8 cellular contexts compared by ENCODE assay signal in genomic region chr11:131246589-131247164, GRCh38.
A peak's percentile ranks its signal among the peaks of the same experiment; 100 is the strongest.
DNase-seq lines count a peak whose midpoint lies in the region; ATAC-seq and TF ChIP-seq lines count a peak whose summit lies in the region.

No MANE protein-coding gene starts in this region.

- no peaks in the 10 kb centered on the region for H3K9me3 ChIP-seq in WERI-Rb-1 (ENCODE audit: severe bottlenecking)
- H3K9me3 ChIP-seq in CD4-positive, alpha-beta memory T cell (ENCODE audit: control insufficient read depth in 1 of 2, low read length in 2 of 2) = no peaks in the 10 kb centered on the region

- H3K4me3 Mint-ChIP-seq in GM23338 = 0 out of 3 replicates have a peak overlapping the region, but pooled peaks have one; percentile 5
- no peak overlapping the region for H3K4me3 Mint-ChIP-seq in CD4-positive, alpha-beta memory T cell

- peak overlapping the region; percentile 39 for H3K4me3 ChIP-seq in GM23338
- no peak overlapping the region for H3K4me3 ChIP-seq in WERI-Rb-1 (ENCODE audit: low read depth, low read length)
- H3K4me3 ChIP-seq in CD4-positive, alpha-beta memory T cell (ENCODE audit: low read length in 2 of 2) = no peak overlapping the region

- H2AFZ ChIP-seq in GM23338 = no peak overlapping the region

- H3K27me3 Mint-ChIP-seq in GM23338 (ENCODE audit: insufficient read depth, low read depth, poor library complexity) = peaks cover 20% of the 10 kb centered on the region
- H3K27me3 Mint-ChIP-seq in CD4-positive, alpha-beta memory T cell = peaks cover 2 to 7% of the 10 kb centered on the region in 2 donors

- TF ChIP-seq CTCF in 22Rv1 (IDR thresholded peaks at IDR 0.05) (peak; percentile 79), GM23338 (conservative IDR thresholded peaks at IDR 0.05; ENCODE audit: low read depth in 2 of 2) (peak; percentile 85 to 97), WERI-Rb-1 (IDR thresholded peaks at IDR 0.05; ENCODE audit: low read depth, low read length) (peak; percentile 91)

- H3K4me1 ChIP-seq in GM23338 (ENCODE audit: insufficient read depth) = peaks cover 29% of the 10 kb centered on the region
- H3K4me1 ChIP-seq in CD4-positive, alpha-beta memory T cell (ENCODE audit: insufficient read depth, low read length) = no peaks in the 10 kb centered on the region

- H3K9me2 ChIP-seq in GM23338 (ENCODE audit: insufficient read depth) = 0 out of 2 replicates have a peak, but pooled peaks cover 1% of the 10 kb centered on the region

- no peaks in the 10 kb centered on the region for H4K20me1 ChIP-seq in GM23338 (replicated peaks; ENCODE audit: insufficient read depth)

- no peaks in the 10 kb centered on the region for H3K79me2 ChIP-seq in GM23338 (replicated peaks; ENCODE audit: insufficient read depth)

- H3K27ac Mint-ChIP-seq in GM23338 = no peak overlapping the region
- no peak overlapping the region for H3K27ac Mint-ChIP-seq in CD4-positive, alpha-beta memory T cell

- H3K27ac ChIP-seq in 22Rv1 (no peak overlapping the region), GM23338 (ENCODE audit: low read depth) (no peak overlapping the region), WERI-Rb-1 (no peak overlapping the region; the same call in 1 of the 2 replicates)
- H3K27ac ChIP-seq in CD4-positive, alpha-beta memory T cell (ENCODE audit: low read depth, low read length) = no peak overlapping the region

- H3K9me3 Mint-ChIP-seq in GM23338 = no peaks in the 10 kb centered on the region
- peaks cover 0 to 6% (median under 1%) of the 10 kb centered on the region in 8 donors for H3K9me3 Mint-ChIP-seq in CD4-positive, alpha-beta memory T cell

- intact Hi-C loops in CD4-positive, alpha-beta memory T cell (cut with micrococcal nuclease) = no loop called here

- H3K36me3 ChIP-seq in GM23338 (ENCODE audit: insufficient read depth) (no peaks in the 10 kb centered on the region), WERI-Rb-1 (no peaks in the 10 kb centered on the region)
- H3K36me3 ChIP-seq in CD4-positive, alpha-beta memory T cell (ENCODE audit: insufficient read depth, low read length) = no peaks in the 10 kb centered on the region

- H3F3A ChIP-seq in GM23338 (replicated peaks; ENCODE audit: low read depth) = no peaks in the 10 kb centered on the region

- H3K27me3 ChIP-seq in GM23338 (ENCODE audit: insufficient read depth) (no peaks in the 10 kb centered on the region), WERI-Rb-1 (ENCODE audit: insufficient read depth, low read depth, severe bottlenecking) (no peaks in the 10 kb centered on the region)
- no peaks in the 10 kb centered on the region for H3K27me3 ChIP-seq in CD4-positive, alpha-beta memory T cell (ENCODE audit: insufficient read depth, low read length)

- DNase-seq in GM23338 (ENCODE audit: low spot score) (peak; percentile 93), WERI-Rb-1 (peak; percentile 83), iPS-NIHi11 (ENCODE audit: low spot score) (peak; percentile 67), COR-L47 (lab: John Stamatoyannopoulos, UW) (no peak), NCI-H1436 (lab: John Stamatoyannopoulos, UW) (no peak)
- DNase-seq in CD4-positive, alpha-beta memory T cell = no peak

- POLR2A ChIA-PET in CD4-positive, alpha-beta memory T cell (lab: Charles Lee; ENCODE audit: partially characterized antibody) = no interaction called here

- ATAC-seq in GM23338 (peak; percentile 97), HG02571 (IDR thresholded peaks at IDR 0.05; ENCODE audit: unreplicated experiment) (no peak)

- no peaks in the 10 kb centered on the region for H3K36me3 Mint-ChIP-seq in GM23338 (ENCODE audit: low read depth)
- H3K36me3 Mint-ChIP-seq in CD4-positive, alpha-beta memory T cell = no peaks in the 10 kb centered on the region

- H3K4me2 ChIP-seq in GM23338 = peak overlapping the region; percentile 49

- H3K4me1 Mint-ChIP-seq in GM23338 = peaks cover 38% of the 10 kb centered on the region
- H3K4me1 Mint-ChIP-seq in CD4-positive, alpha-beta memory T cell = no peaks in the 10 kb centered on the region

- CTCF ChIA-PET in CD4-positive, alpha-beta memory T cell (lab: Charles Lee; ENCODE audit: partially characterized antibody) = no interaction called here

TF ChIP-seq in GM23338, 12 proteins besides CTCF, POLR2A, EP300 and RAD21:
- TF ChIP-seq REST (IDR thresholded peaks at IDR 0.05; ENCODE audit: unreplicated experiment) = no peak
- TF ChIP-seq ZNF114 (CRISPR knock-in tag; IDR thresholded peaks at IDR 0.05) = 0 out of 2 replicates have a peak, but pooled peaks have one; percentile 44
- TF ChIP-seq NANOG (IDR thresholded peaks at IDR 0.05; ENCODE audit: borderline replicate concordance) = no peak

Comparison
In these comparisons a context has a peak if more than half of its experiments do, and no peak if none do; other contexts are left out.
1. DNase-seq: peak in GM23338 (single experiment), WERI-Rb-1 (single experiment) and iPS-NIHi11 (single experiment); none in COR-L47 (single experiment), CD4-positive, alpha-beta memory T cell (0 of 5) and NCI-H1436 (single experiment).
2. Peak in every context shown above with its lines, with median percentiles within 50 percentile points of each other: CTCF ChIP-seq.